ENCODE assay signal across 1 cellular context in the genomic region with DNA sequence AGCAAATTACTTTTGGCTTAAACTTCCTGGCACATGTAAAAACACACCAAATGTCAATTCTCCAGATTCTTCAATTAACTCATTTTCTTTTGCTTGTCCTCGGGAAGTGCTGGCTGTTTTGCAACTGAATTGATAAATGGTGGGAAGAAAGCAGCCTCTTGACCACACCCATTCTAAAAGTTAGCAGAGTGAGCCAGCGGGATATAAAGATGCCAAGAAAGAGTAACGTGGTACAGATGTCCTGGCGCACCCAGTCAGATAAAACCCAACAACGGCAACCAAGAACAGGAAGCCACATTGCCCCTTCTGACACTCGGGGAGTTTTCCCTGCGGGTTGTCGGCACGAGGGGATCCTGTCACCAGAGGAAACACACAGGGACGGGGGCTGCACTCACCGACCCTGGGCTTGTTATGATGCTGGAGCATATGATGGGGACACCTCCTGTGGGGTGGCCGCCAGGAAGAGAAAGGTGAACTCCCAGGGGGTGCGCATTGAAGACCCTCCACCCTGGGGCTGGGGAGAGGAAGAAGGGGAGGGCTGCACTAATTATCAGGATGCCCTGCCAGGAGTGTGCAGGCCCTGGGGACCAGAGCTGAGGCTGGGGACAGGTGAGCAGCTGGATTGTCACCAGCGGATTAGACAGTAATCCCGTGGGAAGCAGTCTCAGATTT.
TF ChIP-seq lines count a peak whose summit lies in the region.

No MANE protein-coding gene starts in this region.

TF ChIP-seq in H1, 55 proteins besides CTCF, POLR2A, EP300 and RAD21:
- TF ChIP-seq BCL11A (IDR thresholded peaks at IDR 0.05; ENCODE audit: low read depth in 2 of 2, low read length in 2 of 2) = no peak
- no peak for TF ChIP-seq CHD2 (IDR thresholded peaks at IDR 0.05; ENCODE audit: low read length)
- no peak for TF ChIP-seq KDM1A (IDR thresholded peaks at IDR 0.05; ENCODE audit: borderline replicate concordance, low read length)
- TF ChIP-seq ZNF274 (IDR thresholded peaks at IDR 0.05; ENCODE audit: borderline replicate concordance, extremely low read depth, low read length) = no peak
- TF ChIP-seq RBBP5 (IDR thresholded peaks at IDR 0.05; ENCODE audit: borderline replicate concordance, low read depth, low read length) = no peak
- no peak for TF ChIP-seq TAF1 (IDR thresholded peaks at IDR 0.05; ENCODE audit: low read depth, low read length)
- no peak for TF ChIP-seq BACH1 (IDR thresholded peaks at IDR 0.05; ENCODE audit: low read length)
- no peak for TF ChIP-seq TCF12 (IDR thresholded peaks at IDR 0.05; ENCODE audit: low read depth, low read length)
- no peak for TF ChIP-seq SIN3A (conservative IDR thresholded peaks at IDR 0.05 in 1 of 2, IDR thresholded peaks at IDR 0.05 in 1 of 2; ENCODE audit: low read depth in 1 of 2, low read length in 2 of 2)
- TF ChIP-seq SP2 (IDR thresholded peaks at IDR 0.05; ENCODE audit: low read length) = no peak
- TF ChIP-seq MAFK (IDR thresholded peaks at IDR 0.05; ENCODE audit: low read depth, low read length) = no peak
- TF ChIP-seq JUND (IDR thresholded peaks at IDR 0.05; ENCODE audit: low read length) = no peak
- TF ChIP-seq POU5F1 (IDR thresholded peaks at IDR 0.05; ENCODE audit: low read depth, low read length) = no peak
- no peak for TF ChIP-seq SIX5 (IDR thresholded peaks at IDR 0.05; ENCODE audit: low read depth, low read length)
- no peak for TF ChIP-seq RXRA (IDR thresholded peaks at IDR 0.05; ENCODE audit: insufficient read depth, low read depth, low read length)
- no peak for TF ChIP-seq SAP30 (IDR thresholded peaks at IDR 0.05; ENCODE audit: insufficient read depth, insufficient replicate concordance, low read length)
- no peak for TF ChIP-seq POLR2AphosphoS5 (IDR thresholded peaks at IDR 0.05; ENCODE audit: low read depth, low read length)
- TF ChIP-seq EGR1 (IDR thresholded peaks at IDR 0.05; ENCODE audit: borderline replicate concordance, low read depth, low read length) = no peak
- TF ChIP-seq SIRT6 (IDR thresholded peaks at IDR 0.05; ENCODE audit: low read length) = no peak
TF ChIP-seq in H1: peak in this region for 0.
